In the genomic region with DNA sequence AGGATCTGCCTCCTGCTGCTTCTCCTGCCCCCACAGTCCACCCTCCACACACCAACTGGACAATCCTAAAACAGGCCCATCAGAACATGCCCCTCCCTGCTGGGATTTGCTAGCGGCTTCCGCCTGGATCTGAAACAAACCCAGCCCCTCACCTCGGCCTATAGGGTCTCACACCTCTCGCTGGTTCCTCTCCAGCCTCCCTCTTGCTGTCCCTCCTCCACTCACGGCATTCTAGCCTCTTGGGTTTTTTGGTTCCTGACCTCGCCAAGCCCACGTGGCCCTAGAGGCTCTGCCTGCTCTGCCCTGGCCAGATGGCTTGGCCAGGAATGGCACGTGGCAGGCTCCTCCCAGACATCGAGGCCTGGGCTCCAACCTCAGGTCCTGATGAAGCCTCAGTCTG, we compare ENCODE assay signal across 13 cellular contexts. TPM values are rescaled to one million over a fixed set of nuclear protein-coding genes. Genes with fewer than 3 reads are reported as not detected.
A peak's percentile ranks its signal among the peaks of the same experiment; 100 is the strongest.
DNase-seq lines count a peak whose midpoint lies in the region; ATAC-seq and TF ChIP-seq lines count a peak whose summit lies in the region.
"Had no signal": no experiment of that assay in that cellular context is flagged by ENCODE, and none has a peak within 500 bp of the region (broad histone marks: within the 10 kb centered on the region; RNA-seq: fewer than 3 reads in every experiment).

No MANE protein-coding gene starts in this region.

- H3K79me1 ChIP-seq in mesenchymal stem cell (replicated peaks; ENCODE audit: low read length, poor library complexity, severe bottlenecking), result peaks cover 8% of the 10 kb centered on the region

- no peaks in the 10 kb centered on the region for H3K9me3 Mint-ChIP-seq in stimulated activated effector memory CD8-positive, alpha-beta T cell treated with anti-CD3 and anti-CD28 coated beads, Interleukin-12 subunit alpha, Interleukin-12 subunit beta, amount 100 ng/mL, for 72 hours
- H3K9me3 Mint-ChIP-seq: activated T-cell treated with anti-CD3 and anti-CD28 coated beads, Interleukin-2, amount 50 U/mL, for 72 hours; CD4-positive, alpha-beta T cell; naive B cell had no signal

- peaks cover 17% of the 10 kb centered on the region for H3K4me1 Mint-ChIP-seq in stimulated activated effector memory CD8-positive, alpha-beta T cell treated with anti-CD3 and anti-CD28 coated beads, Interleukin-12 subunit alpha, Interleukin-12 subunit beta, amount 100 ng/mL, for 72 hours

- TF ChIP-seq CTCF in HL-60 (IDR thresholded peaks at IDR 0.05; ENCODE audit: insufficient read depth, low read length) (no peak), GM10266 (IDR thresholded peaks at IDR 0.05; ENCODE audit: control insufficient read depth, insufficient read depth, low read depth, missing control alignments) (no peak)

- ATAC-seq in stimulated activated effector memory CD8-positive, alpha-beta T cell treated with anti-CD3 and anti-CD28 coated beads, Interleukin-12 subunit alpha, Interleukin-12 subunit beta, amount 100 ng/mL, for 72 hours, result no peak
- ATAC-seq in GM18858 (IDR thresholded peaks at IDR 0.05; ENCODE audit: unreplicated experiment), result no peak
- ATAC-seq: activated CD4-positive, CD25-positive, alpha-beta regulatory T cell treated with anti-CD3 and anti-CD28 coated beads, Interleukin-2, amount 50 U/mL, for 24 hours; activated T-cell treated with anti-CD3 and anti-CD28 coated beads, Interleukin-2, amount 50 U/mL, for 72 hours had no signal

- no peak overlapping the region for H2BK15ac ChIP-seq in mesenchymal stem cell (ENCODE audit: low read depth, poor library complexity, severe bottlenecking)

- H2AFZ ChIP-seq in mesenchymal stem cell (ENCODE audit: low read depth, low read length) (no peak overlapping the region), Karpas-422 (ENCODE audit: low read length) (no peak overlapping the region)

- H3K36me3 ChIP-seq in mesenchymal stem cell (ENCODE audit: control insufficient read depth in 1 of 2, insufficient read depth in 2 of 2, low read depth in 1 of 2, low read length in 2 of 2) (peaks cover 6 to 17% of the 10 kb centered on the region in 2 experiments), Karpas-422 (ENCODE audit: insufficient read depth, low read length) (no peaks in the 10 kb centered on the region)

- no peaks in the 10 kb centered on the region for H4K20me1 ChIP-seq in Karpas-422 (ENCODE audit: insufficient read depth, low read depth, low read length)

- H3K36me3 Mint-ChIP-seq in stimulated activated effector memory CD8-positive, alpha-beta T cell treated with anti-CD3 and anti-CD28 coated beads, Interleukin-12 subunit alpha, Interleukin-12 subunit beta, amount 100 ng/mL, for 72 hours, result peaks cover 12% of the 10 kb centered on the region

- H3K27me3 ChIP-seq in HL-60 (ENCODE audit: insufficient read depth, poor library complexity, severe bottlenecking) (no peaks in the 10 kb centered on the region), mesenchymal stem cell (ENCODE audit: control insufficient read depth in 1 of 2, insufficient read depth in 1 of 2, low read length in 2 of 2) (no peaks in the 10 kb centered on the region), Karpas-422 (ENCODE audit: low read length) (no peaks in the 10 kb centered on the region)

- H3K4me1 ChIP-seq in mesenchymal stem cell (ENCODE audit: control insufficient read depth, insufficient read depth, low read depth, low read length) (peaks cover 90% of the 10 kb centered on the region), Karpas-422 (ENCODE audit: low read length) (no peaks in the 10 kb centered on the region)

- H3K9me3 ChIP-seq in mesenchymal stem cell (ENCODE audit: control insufficient read depth, low read length) (no peaks in the 10 kb centered on the region), Karpas-422 (ENCODE audit: low read length) (no peaks in the 10 kb centered on the region)

- peak overlapping the region; percentile 85 for H3K27ac Mint-ChIP-seq in stimulated activated effector memory CD8-positive, alpha-beta T cell treated with anti-CD3 and anti-CD28 coated beads, Interleukin-12 subunit alpha, Interleukin-12 subunit beta, amount 100 ng/mL, for 72 hours
- H3K27ac Mint-ChIP-seq: activated T-cell treated with anti-CD3 and anti-CD28 coated beads, Interleukin-2, amount 50 U/mL, for 72 hours; CD4-positive, alpha-beta T cell had no signal

- H3K18ac ChIP-seq in mesenchymal stem cell (ENCODE audit: low read depth in 1 of 2, low read length in 2 of 2), result peak overlapping the region; percentile 87 to 88

- H3K14ac ChIP-seq in mesenchymal stem cell (ENCODE audit: low read length in 2 of 2), result peak overlapping the region in 1 of 2 experiments; percentile 50

- no peaks in the 10 kb centered on the region for H3K79me2 ChIP-seq in Karpas-422 (ENCODE audit: low read length)

- H2BK120ac ChIP-seq in mesenchymal stem cell (ENCODE audit: low read depth, low read length), result peak overlapping the region; percentile 54

- no peak overlapping the region for H2BK5ac ChIP-seq in mesenchymal stem cell (ENCODE audit: low read depth, low read length, poor library complexity, severe bottlenecking)

- H3K9me2 ChIP-seq in Karpas-422 (replicated peaks; ENCODE audit: insufficient read depth, low read length), result no peaks in the 10 kb centered on the region

- peak overlapping the region in 1 of 2 experiments; percentile 85 for H3K4ac ChIP-seq in mesenchymal stem cell (ENCODE audit: low read depth in 1 of 2, low read length in 2 of 2)

- peak overlapping the region; percentile 80 for H4K8ac ChIP-seq in mesenchymal stem cell (ENCODE audit: low read length)

- H2AK5ac ChIP-seq in mesenchymal stem cell (ENCODE audit: low read length, severe bottlenecking), result peak overlapping the region; percentile 19

- no peak overlapping the region for H3K4me3 Mint-ChIP-seq in stimulated activated effector memory CD8-positive, alpha-beta T cell treated with anti-CD3 and anti-CD28 coated beads, Interleukin-12 subunit alpha, Interleukin-12 subunit beta, amount 100 ng/mL, for 72 hours
- H3K4me3 Mint-ChIP-seq: activated T-cell treated with anti-CD3 and anti-CD28 coated beads, Interleukin-2, amount 50 U/mL, for 72 hours; CD4-positive, alpha-beta T cell had no signal

- H3K23ac ChIP-seq in mesenchymal stem cell (ENCODE audit: low read length in 2 of 2), result no peak overlapping the region

- H3K27ac ChIP-seq in HL-60 (replicated peaks) (peak overlapping the region; percentile 95), angular gyrus (ENCODE audit: low read depth, low read length) (peak overlapping the region; percentile 38), mesenchymal stem cell (ENCODE audit: low read length, poor library complexity, severe bottlenecking) (no peak overlapping the region), Karpas-422 (ENCODE audit: low read length) (no peak overlapping the region)

- no peak overlapping the region for H3K9ac ChIP-seq in mesenchymal stem cell (ENCODE audit: low read length)
- no peak overlapping the region for H3K9ac ChIP-seq in Karpas-422 (ENCODE audit: low read length)

- H2BK12ac ChIP-seq in mesenchymal stem cell (ENCODE audit: low read length in 2 of 2), result peak overlapping the region; percentile 85 to 87

- DNase-seq in HL-60 (ENCODE audit: low read depth in 1 of 2, low spot score in 1 of 2) (no peak), mesenchymal stem cell (no peak), Karpas-422 (no peak), GM10266 (ENCODE audit: extremely low spot score) (no peak), DMS53 (lab: John Stamatoyannopoulos, UW) (no peak)
- no peak for DNase-seq in stimulated activated effector memory CD8-positive, alpha-beta T cell treated with anti-CD3 and anti-CD28 coated beads, Interleukin-12 subunit alpha, Interleukin-12 subunit beta, amount 100 ng/mL, for 72 hours (ENCODE audit: low spot score in 2 of 2)
- DNase-seq: activated T-cell treated with anti-CD3 and anti-CD28 coated beads, Interleukin-2, amount 50 U/mL, for 72 hours; CD4-positive, alpha-beta T cell; naive B cell; NCI-H2081 treated with DMSO at 0.1 percent for 48 hours had no signal

- H3K4me3 ChIP-seq in HL-60 (replicated peaks; ENCODE audit: insufficient read depth, low read length) (no peak overlapping the region), mesenchymal stem cell (ENCODE audit: insufficient read depth in 1 of 2, low read depth in 1 of 2, low read length in 2 of 2) (no peak overlapping the region), Karpas-422 (ENCODE audit: low read length) (no peak overlapping the region)

- peak overlapping the region; percentile 83 for H4K91ac ChIP-seq in mesenchymal stem cell (ENCODE audit: low read length)

- 93% methylated on average over 9 of the region's 9 CpGs for WGBS in mesenchymal stem cell

- no peak overlapping the region for H3K4me2 ChIP-seq in mesenchymal stem cell (ENCODE audit: low read length, poor library complexity, severe bottlenecking)
- H3K4me2 ChIP-seq in Karpas-422 (ENCODE audit: low read depth, low read length, poor library complexity, severe bottlenecking), result no peak overlapping the region

RNA-seq across cellular contexts. Expression of gene MTSS2, which starts 15.7 kb away (rescaled TPM):
- 105 TPM for polyA plus RNA-seq in mesenchymal stem cell (2013, experiment 1 of 2)
- polyA plus RNA-seq in mesenchymal stem cell (2013, experiment 2 of 2), result 103 TPM
- 0.15 and 0.47 TPM in 2 replicates for total RNA-seq in Karpas-422 (2014; rRNA removed; shearing (Covaris generic); ENCODE audit: low replicate concordance)

RNA-seq across cellular contexts. Expression of gene IL34, which starts 55.2 kb away (rescaled TPM):
- 0.15 TPM for polyA plus RNA-seq in mesenchymal stem cell (2013, experiment 1 of 2)
- 0.11 TPM for polyA plus RNA-seq in mesenchymal stem cell (2013, experiment 2 of 2)
- total RNA-seq in Karpas-422 (2014; rRNA removed; shearing (Covaris generic); ENCODE audit: low replicate concordance), result not detected in 2 replicates

Comparison
In these comparisons a context has a peak if more than half of its experiments do, and no peak if none do; other contexts are left out.
1. H3K27ac ChIP-seq: peak in HL-60 (single experiment) and angular gyrus (single experiment); none in mesenchymal stem cell (single experiment) and Karpas-422 (single experiment).